Comparison of ENCODE assay signal across 10 cellular contexts in genomic region chr10:26479766-26480492, GRCh38. TPM values are rescaled to one million over a fixed set of nuclear protein-coding genes. Genes with fewer than 3 reads are reported as not detected.
DNase-seq lines count a peak whose midpoint lies in the region; ATAC-seq and TF ChIP-seq lines count a peak whose summit lies in the region.
"Had no signal": no experiment of that assay in that cellular context is flagged by ENCODE, and none has a peak within 500 bp of the region (broad histone marks: within the 10 kb centered on the region; RNA-seq: fewer than 3 reads in every experiment).

No MANE protein-coding gene starts in this region.

- H3K4me1 ChIP-seq in DND-41 (ENCODE audit: insufficient read depth, low read length) (peaks cover 87% of the 10 kb centered on the region), GM23338 (ENCODE audit: insufficient read depth) (no peaks in the 10 kb centered on the region)

- peak overlapping the region; percentile 41; the same call in 1 of the 2 replicates for H2AFZ ChIP-seq in DND-41 (ENCODE audit: low read depth, low read length)
- H2AFZ ChIP-seq in GM23338: no peak overlapping the region

- peak overlapping the region; percentile 57 for H3K9ac ChIP-seq in DND-41 (ENCODE audit: low read depth, low read length)

- no peak overlapping the region for H3K27ac Mint-ChIP-seq in GM23338
- H3K27ac Mint-ChIP-seq: brain had no signal

- no peaks in the 10 kb centered on the region for H3K36me3 Mint-ChIP-seq in GM23338 (ENCODE audit: low read depth)
- H3K36me3 Mint-ChIP-seq: brain had no signal

- H3K9me3 Mint-ChIP-seq in GM23338: no peaks in the 10 kb centered on the region; the same call in 2 of the 3 replicates
- H3K9me3 Mint-ChIP-seq: brain had no signal

- H3K27ac ChIP-seq in DND-41 (ENCODE audit: low read length) (peak overlapping the region; percentile 99), GM23338 (ENCODE audit: low read depth) (no peak overlapping the region)

- H3K27me3 Mint-ChIP-seq in GM23338 (ENCODE audit: insufficient read depth, low read depth, poor library complexity): no peaks in the 10 kb centered on the region

- ATAC-seq in DND-41 (ENCODE audit: insufficient read depth, low read depth): peak; percentile 77
- ATAC-seq in GM21529 (IDR thresholded peaks at IDR 0.05; ENCODE audit: unreplicated experiment): peak; percentile 51
- no peak for ATAC-seq in GM23338
- ATAC-seq in GM19455 (IDR thresholded peaks at IDR 0.05; ENCODE audit: unreplicated experiment): no peak

- no peaks in the 10 kb centered on the region for H3F3A ChIP-seq in GM23338 (replicated peaks; ENCODE audit: low read depth)

- H3K9me2 ChIP-seq in GM23338 (ENCODE audit: insufficient read depth): no peaks in the 10 kb centered on the region

- H3K79me2 ChIP-seq in DND-41 (ENCODE audit: insufficient read depth, low read length) (peaks cover 86% of the 10 kb centered on the region), GM23338 (replicated peaks; ENCODE audit: insufficient read depth) (no peaks in the 10 kb centered on the region)

- no peaks in the 10 kb centered on the region for H3K9me3 ChIP-seq in DND-41 (ENCODE audit: insufficient read depth, low read length, severe bottlenecking)

- TF ChIP-seq CTCF in DND-41 (IDR thresholded peaks at IDR 0.05; ENCODE audit: borderline replicate concordance, extremely low read depth, low read length, poor library complexity, severe bottlenecking) (no peak), GM23338 (conservative IDR thresholded peaks at IDR 0.05; ENCODE audit: low read depth in 2 of 2) (no peak)

- no peaks in the 10 kb centered on the region for H3K4me1 Mint-ChIP-seq in GM23338
- H3K4me1 Mint-ChIP-seq: brain had no signal

- H3K4me3 ChIP-seq in DND-41 (ENCODE audit: low read depth in 1 of 2, low read length in 2 of 2): peak overlapping the region in 1 of 2 experiments; percentile 29; a peak in 2 of 4 replicates
- H3K4me3 ChIP-seq in GM23338: no peak overlapping the region

- H3K4me3 Mint-ChIP-seq in GM23338: no peak overlapping the region
- H3K4me3 Mint-ChIP-seq: brain had no signal

- H3K27me3 ChIP-seq in DND-41 (ENCODE audit: insufficient read depth, low read length, poor library complexity): no peaks in the 10 kb centered on the region
- no peaks in the 10 kb centered on the region for H3K27me3 ChIP-seq in GM23338 (ENCODE audit: insufficient read depth)

- H3K36me3 ChIP-seq in DND-41 (ENCODE audit: insufficient read depth, low read length) (peaks cover 16% of the 10 kb centered on the region), GM23338 (ENCODE audit: insufficient read depth) (no peaks in the 10 kb centered on the region)

- DNase-seq in DND-41 (peak; percentile 79), NOMO-1 treated with dmso at 0.1 percent for 144 hours (lab: John Stamatoyannopoulos, UW; ENCODE audit: unreplicated experiment) (peak; percentile 57), germinal center (ENCODE audit: low spot score) (peak; percentile 39), ecto neural progenitor cell (ENCODE audit: low spot score) (no peak), GM23338 (ENCODE audit: low spot score) (no peak), NCI-H2107 treated with DMSO at 0.1 percent for 48 hours (lab: John Stamatoyannopoulos, UW; ENCODE audit: unreplicated experiment) (no peak)
- DNase-seq: NCI-H2227 treated with DMSO at 0.1 percent for 48 hours had no signal

- H4K20me1 ChIP-seq in DND-41 (ENCODE audit: insufficient read depth, low read length) (peaks cover 4% of the 10 kb centered on the region; the same call in 1 of the 2 replicates), GM23338 (replicated peaks; ENCODE audit: insufficient read depth) (no peaks in the 10 kb centered on the region)

- H3K4me2 ChIP-seq in DND-41 (ENCODE audit: insufficient read depth, low read length) (peak overlapping the region; percentile 64), GM23338 (no peak overlapping the region)

TF ChIP-seq in GM23338, 12 proteins besides CTCF, POLR2A, EP300 and RAD21:
- TF ChIP-seq NANOG (IDR thresholded peaks at IDR 0.05; ENCODE audit: borderline replicate concordance) (no peak), CREB1 (CRISPR knock-in tag; IDR thresholded peaks at IDR 0.05; ENCODE audit: low read depth) (no peak), ZNF331 (CRISPR knock-in tag; IDR thresholded peaks at IDR 0.05; ENCODE audit: low read depth) (no peak), EZH2phosphoT487 (IDR thresholded peaks at IDR 0.05; ENCODE audit: unreplicated experiment) (no peak), ZNF462 (CRISPR knock-in tag; IDR thresholded peaks at IDR 0.05) (no peak), POLR2AphosphoS5 (IDR thresholded peaks at IDR 0.05; ENCODE audit: low read depth) (no peak), ETS1 (IDR thresholded peaks at IDR 0.05) (no peak), EZH2 (IDR thresholded peaks at IDR 0.05; ENCODE audit: low read depth, unreplicated experiment) (no peak), STAT1 (IDR thresholded peaks at IDR 0.05; ENCODE audit: unreplicated experiment) (no peak), JUNB (IDR thresholded peaks at IDR 0.05; ENCODE audit: unreplicated experiment) (no peak), ZNF114 (CRISPR knock-in tag; IDR thresholded peaks at IDR 0.05) (no peak)

RNA-seq across cellular contexts. Expression of gene APBB1IP, which starts 41.8 kb away (rescaled TPM):
- total RNA-seq in GM23338 (2014; rRNA removed; shearing (Covaris generic)): 0.14 TPM in 1 of 2 replicates, not detected in the other
- 0.07 and 0.16 TPM in 2 replicates for polyA plus RNA-seq in GM23338 (2016; fragmentation: Nextera tagmentation; extraction: Ambion mirVana)

Comparison
In these comparisons a context has a peak if more than half of its experiments do, and no peak if none do; other contexts are left out.
1. ATAC-seq: peak in DND-41 (single experiment) and GM21529 (single experiment); none in GM23338 (single experiment) and GM19455 (single experiment).
2. DNase-seq: peak in DND-41 (single experiment), NOMO-1 treated with dmso at 0.1 percent for 144 hours (single experiment) and germinal center (single experiment); none in ecto neural progenitor cell (single experiment), GM23338 (single experiment) and NCI-H2107 treated with DMSO at 0.1 percent for 48 hours (single experiment).